8 cellular contexts compared by ENCODE assay signal in genomic region chr14:60331201-60332045, GRCh38.
DNase-seq lines count a peak whose midpoint lies in the region; ATAC-seq and TF ChIP-seq lines count a peak whose summit lies in the region.

No MANE protein-coding gene starts in this region.

- no peak overlapping the region for H3K27ac ChIP-seq in right lobe of liver

- peak; percentile 14 for TF ChIP-seq POLR2A in right lobe of liver (IDR thresholded peaks at IDR 0.05)

- peaks cover 0 to 6% of the 10 kb centered on the region in 2 donors for H3K27me3 ChIP-seq in right lobe of liver

- intact Hi-C loops in right lobe of liver (cut with DNase I): no loop called here

- H3K4me3 ChIP-seq in choroid plexus epithelial cell (ENCODE audit: low read depth, low read length) (peak overlapping the region; percentile 57), right lobe of liver (peak overlapping the region; percentile 41 to 58 (median 57))

- DNase-seq in AG09319 (ENCODE audit: extremely low read depth, low read depth) (no peak), NCI-H2171 (lab: John Stamatoyannopoulos, UW) (peak; percentile 78), choroid plexus epithelial cell (ENCODE audit: low read depth) (peak; percentile 68), right lobe of liver (peak; percentile 52 to 71 (median 66))
- peak; percentile 65 for DNase-seq in activated CD4-positive, CD25-positive, alpha-beta regulatory T cell treated with anti-CD3 and anti-CD28 coated beads, Interleukin-2, amount 50 U/mL, for 16 hours (ENCODE audit: low read depth, low spot score)
- DNase-seq in stimulated activated CD4-positive, alpha-beta T cell treated with anti-CD3 and anti-CD28 coated beads, Interleukin-4, amount 100 ng/mL, for 48 hours (ENCODE audit: low read depth in 2 of 2): peak; percentile 76 to 79

- peak; percentile 49 for TF ChIP-seq CTCF in AG09319 (IDR thresholded peaks at IDR 0.05; ENCODE audit: low read depth, low read length)
- peak; percentile 88 for TF ChIP-seq CTCF in choroid plexus epithelial cell (conservative IDR thresholded peaks at IDR 0.05; ENCODE audit: low read depth, low read length)
- peak; percentile 77 to 86 (median 81) for TF ChIP-seq CTCF in right lobe of liver (IDR thresholded peaks at IDR 0.05)

- 1% methylated on average over 23 of the region's 24 CpGs for WGBS in right lobe of liver (ENCODE audit: insufficient coverage, low coverage, low lambda C conversion rate, missing lambda C conversion rate)

- ATAC-seq in GM18870 (IDR thresholded peaks at IDR 0.05; ENCODE audit: unreplicated experiment) (peak; percentile 72), HG03108 (IDR thresholded peaks at IDR 0.05; ENCODE audit: unreplicated experiment) (peak; percentile 66), right lobe of liver (peak; percentile 86 to 95 (median 90))

- H3K9me3 ChIP-seq in right lobe of liver: no peaks in the 10 kb centered on the region

- H3K4me1 ChIP-seq in right lobe of liver: peaks cover 0 to 5% (median 0%) of the 10 kb centered on the region in 4 donors

- no peaks in the 10 kb centered on the region for H3K36me3 ChIP-seq in right lobe of liver
